In the genomic region with DNA sequence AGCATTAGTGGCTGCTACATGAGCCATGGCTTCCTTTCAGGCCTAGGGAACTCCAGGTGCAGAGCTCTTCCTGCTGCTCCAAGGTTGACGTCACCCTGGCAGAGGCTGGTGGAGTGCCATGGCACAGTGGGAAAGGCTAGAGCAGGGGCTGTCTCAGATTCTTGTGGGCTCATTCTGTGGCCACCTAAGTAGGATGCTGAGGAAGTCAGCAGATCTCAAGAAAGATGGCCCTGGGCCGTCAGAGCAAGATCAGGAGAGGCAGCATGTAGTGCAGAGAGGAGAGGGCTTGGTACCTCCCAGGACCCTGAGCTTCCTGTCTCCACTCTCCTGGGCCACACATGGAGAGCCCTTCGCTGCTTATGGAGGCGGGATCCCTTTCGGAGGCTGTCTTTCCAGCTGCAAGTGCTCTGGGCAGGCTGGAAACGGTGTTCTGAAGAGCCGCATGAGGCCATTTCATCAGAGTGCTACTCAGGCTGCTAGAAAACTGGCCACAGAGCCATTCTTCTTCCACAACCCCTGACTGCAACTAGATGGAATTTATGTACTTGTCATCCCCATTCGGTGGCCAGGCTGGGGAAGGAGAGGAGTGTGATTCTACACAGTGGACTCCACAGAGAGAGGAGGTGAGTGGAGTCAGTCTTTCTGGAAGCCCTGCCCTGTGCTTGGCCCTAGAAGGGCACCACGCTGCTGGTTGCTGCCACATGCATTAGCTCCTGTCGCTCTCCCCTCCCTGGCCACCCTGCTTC, we compare ENCODE assay signal across 1 cellular context.
TF ChIP-seq lines count a peak whose summit lies in the region.

No MANE protein-coding gene starts in this region.

TF ChIP-seq in H1, 55 proteins besides CTCF, POLR2A, EP300 and RAD21:
- TF ChIP-seq SAP30 (IDR thresholded peaks at IDR 0.05; ENCODE audit: insufficient read depth, insufficient replicate concordance, low read length) (no peak), CBX8 (IDR thresholded peaks at IDR 0.05; ENCODE audit: borderline replicate concordance, low read depth, low read length) (no peak), ZNF274 (IDR thresholded peaks at IDR 0.05; ENCODE audit: borderline replicate concordance, extremely low read depth, low read length) (no peak)
- TF ChIP-seq, protein P1, sequence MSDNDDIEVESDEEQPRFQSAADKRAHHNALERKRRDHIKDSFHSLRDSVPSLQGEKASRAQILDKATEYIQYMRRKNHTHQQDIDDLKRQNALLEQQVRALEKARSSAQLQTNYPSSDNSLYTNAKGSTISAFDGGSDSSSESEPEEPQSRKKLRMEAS (IDR thresholded peaks at IDR 0.05), result no peak
- TF ChIP-seq, protein P2, sequence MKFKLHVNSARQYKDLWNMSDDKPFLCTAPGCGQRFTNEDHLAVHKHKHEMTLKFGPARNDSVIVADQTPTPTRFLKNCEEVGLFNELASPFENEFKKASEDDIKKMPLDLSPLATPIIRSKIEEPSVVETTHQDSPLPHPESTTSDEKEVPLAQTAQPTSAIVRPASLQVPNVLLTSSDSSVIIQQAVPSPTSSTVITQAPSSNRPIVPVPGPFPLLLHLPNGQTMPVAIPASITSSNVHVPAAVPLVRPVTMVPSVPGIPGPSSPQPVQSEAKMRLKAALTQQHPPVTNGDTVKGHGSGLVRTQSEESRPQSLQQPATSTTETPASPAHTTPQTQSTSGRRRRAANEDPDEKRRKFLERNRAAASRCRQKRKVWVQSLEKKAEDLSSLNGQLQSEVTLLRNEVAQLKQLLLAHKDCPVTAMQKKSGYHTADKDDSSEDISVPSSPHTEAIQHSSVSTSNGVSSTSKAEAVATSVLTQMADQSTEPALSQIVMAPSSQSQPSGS (IDR thresholded peaks at IDR 0.05; ENCODE audit: low read length), result no peak
